Comparison of ENCODE assay signal across 26 cellular contexts in the genomic region with DNA sequence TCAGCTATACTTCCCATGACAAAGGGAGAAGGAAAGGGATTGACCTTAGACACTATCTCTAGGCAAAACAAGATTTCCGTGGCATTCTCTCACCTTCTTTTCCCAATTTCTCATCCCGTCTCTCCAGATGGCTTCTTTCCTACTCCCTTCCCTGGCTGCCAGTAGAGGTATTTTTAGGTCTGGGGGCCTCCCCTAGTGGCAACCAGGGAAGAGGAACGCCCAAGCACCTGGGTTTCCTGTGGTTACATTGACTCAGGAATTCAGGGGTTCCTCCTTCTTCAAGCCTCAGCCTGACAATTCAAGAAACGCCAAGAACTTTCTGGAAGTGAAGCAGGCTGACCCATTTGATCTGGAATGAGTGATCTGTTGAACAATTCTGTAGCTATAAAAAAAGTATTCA.
DNase-seq lines count a peak whose midpoint lies in the region; ATAC-seq, FAIRE-seq and TF ChIP-seq lines count a peak whose summit lies in the region.
"Had no signal": no experiment of that assay in that cellular context is flagged by ENCODE, and none has a peak within 500 bp of the region (broad histone marks: within the 10 kb centered on the region; RNA-seq: fewer than 3 reads in every experiment).

No MANE protein-coding gene starts in this region.

- H3K9me3 ChIP-seq in HepG2 (ENCODE audit: low read length) (no peaks in the 10 kb centered on the region), right lobe of liver (no peaks in the 10 kb centered on the region), Panc1 (ENCODE audit: control insufficient read depth, insufficient read depth, low read depth, low read length) (no peaks in the 10 kb centered on the region)
- H3K9me3 ChIP-seq: BLaER1 treated with 17β-estradiol and CSF1 and Interleukin-3, amounts not matched to agents 10 nM and 100 nM; upper lobe of left lung had no signal

- TF ChIP-seq RAD21 in HepG2 (CRISPR knock-in tag; IDR thresholded peaks at IDR 0.05), result no peak

- TF ChIP-seq CTCF in HepG2 (CRISPR knock-in tag; IDR thresholded peaks at IDR 0.05) (peak; percentile 28), right lobe of liver (IDR thresholded peaks at IDR 0.05) (no peak), Panc1 (IDR thresholded peaks at IDR 0.05) (0 out of 2 replicates have a peak, but pooled peaks have one; percentile 13)

- TF ChIP-seq EP300 in HepG2 (IDR thresholded peaks at IDR 0.05; ENCODE audit: low read depth in 2 of 2, low read length in 2 of 2) (no peak), HepG2 (CRISPR knock-in tag; IDR thresholded peaks at IDR 0.05; ENCODE audit: borderline replicate concordance) (no peak)

- H4K20me1 ChIP-seq in HepG2 (ENCODE audit: insufficient read depth, low read length), result no peaks in the 10 kb centered on the region
- H4K20me1 ChIP-seq: BLaER1 treated with 17β-estradiol and CSF1 and Interleukin-3, amounts not matched to agents 10 nM and 100 nM had no signal

- FAIRE-seq in HepG2 (lab: Jason Lieb, UNC), result no peak
- FAIRE-seq: GM18507 had no signal

- H3K27ac ChIP-seq in HepG2 (ENCODE audit: extremely low read length, insufficient read depth, low read length) (no peak overlapping the region), right lobe of liver (no peak overlapping the region), Panc1 (ENCODE audit: low read length) (peak overlapping the region; percentile 25; the same call in 1 of the 2 replicates)
- H3K27ac ChIP-seq: BLaER1 treated with 17β-estradiol and CSF1 and Interleukin-3, amounts not matched to agents 10 nM and 100 nM; upper lobe of left lung had no signal

- in situ Hi-C loops in HepG2 (cut with HindIII; ENCODE audit: extremely low pct_ligation_motif_present, low pct_unique_long_range_greater_than_20kb), result no loop called here
- in situ Hi-C loops in Panc1 (cut with HindIII; ENCODE audit: low pct_unique_long_range_greater_than_20kb, low sequenced_read_pairs), result no loop called here

- POLR2A ChIA-PET in HepG2 (lab: Yijun Ruan, JAX), result no interaction called here
- POLR2A ChIA-PET in Panc1 (lab: Charles Lee), result no interaction called here

- BruUV-seq in HepG2 (replicated peaks; lab: Mats Ljungman, UMichigan) (no TSS peak), Panc1 (replicated peaks; lab: Mats Ljungman, UMichigan) (no TSS peak)

- TF ChIP-seq POLR2A in HepG2 (IDR thresholded peaks at IDR 0.05; ENCODE audit: insufficient read depth in 1 of 2, low read depth in 2 of 2, low read length in 2 of 2) (no peak), right lobe of liver (IDR thresholded peaks at IDR 0.05) (no peak)

- intact Hi-C loops in HepG2 (cut with micrococcal nuclease; ENCODE audit: unreplicated experiment) (no loop called here), right lobe of liver (cut with DNase I) (no loop called here), Panc1 (cut with micrococcal nuclease; ENCODE audit: unreplicated experiment) (no loop called here), cardiac septum (cut with DNase I) (no loop called here)

- H3K4me1 ChIP-seq in HepG2 (ENCODE audit: insufficient read depth, low read length) (no peaks in the 10 kb centered on the region), right lobe of liver (no peaks in the 10 kb centered on the region), Panc1 (ENCODE audit: control insufficient read depth, insufficient read depth, low read length) (no peaks in the 10 kb centered on the region)
- H3K4me1 ChIP-seq: upper lobe of left lung had no signal

- CTCF ChIA-PET in HepG2 (lab: Yijun Ruan, JAX; ENCODE audit: low intra/inter-chr PET ratio, low total read pairs), result no interaction called here
- CTCF ChIA-PET in Panc1 (lab: Charles Lee), result no interaction called here

- no peak for DNase-seq in HepG2 (ENCODE audit: low spot score)
- DNase-seq in right lobe of liver, result no peak
- DNase-seq in Panc1 (ENCODE audit: low read depth, low spot score), result no peak
- DNase-seq in iPS DF 4.7 (ENCODE audit: extremely low read depth, low spot score), result peak; percentile 33
- DNase-seq in NCI-H345 (lab: John Stamatoyannopoulos, UW), result no peak
- DNase-seq in cardiac septum (ENCODE audit: low spot score), result no peak
- DNase-seq in cerebellar cortex (ENCODE audit: low spot score), result no peak
- DNase-seq: activated CD4-positive, alpha-beta T cell treated with anti-CD3 and anti-CD28 coated beads for 48 hours; activated effector memory CD4-positive, alpha-beta T cell treated with anti-CD3 and anti-CD28 coated beads, Interleukin-2, amount 50 U/mL, for 16 hours; activated naive CD8-positive, alpha-beta T cell treated with anti-CD3 and anti-CD28 coated beads, Interleukin-2, amount 50 U/mL, for 24 hours; activated T-cell treated with anti-CD3 and anti-CD28 coated beads, Interleukin-2, amount 50 U/mL, for 1 hour; central memory CD4-positive, alpha-beta T cell; COR-L47; kidney glomerular epithelial cell; NCI-H1436; NCI-H2081 treated with DMSO at 0.1 percent for 48 hours; NCI-H510A treated with DMSO at 0.1 percent for 48 hours; posterior cingulate gyrus; stimulated activated CD4-positive, alpha-beta T cell treated with anti-CD3 and anti-CD28 coated beads, Interleukin-12 subunit alpha, Interleukin-12 subunit beta, amount 100 ng/mL, for 4 hours; stimulated activated CD4-positive, alpha-beta T cell treated with anti-CD3 and anti-CD28 coated beads, Interleukin-4, amount 100 ng/mL, for 24 hours; upper lobe of left lung had no signal

- ATAC-seq in HepG2 (no peak), right lobe of liver (no peak), Panc1 (no peak)
- ATAC-seq: activated naive CD8-positive, alpha-beta T cell treated with anti-CD3 and anti-CD28 coated beads, Interleukin-2, amount 50 U/mL, for 24 hours; sciatic nerve; stimulated activated effector memory CD8-positive, alpha-beta T cell treated with anti-CD3 and anti-CD28 coated beads, Interleukin-12 subunit alpha, Interleukin-12 subunit beta, amount 100 ng/mL, for 72 hours had no signal

- H2AFZ ChIP-seq in HepG2 (ENCODE audit: low read length), result no peak overlapping the region

- H3K79me2 ChIP-seq in HepG2 (ENCODE audit: insufficient read depth, low read length), result no peaks in the 10 kb centered on the region

- H3K4me3 ChIP-seq in HepG2 (replicated peaks in 1 of 3; ENCODE audit: insufficient read depth in 1 of 3, low read depth in 2 of 3, low read length in 3 of 3) (no peak overlapping the region), right lobe of liver (no peak overlapping the region), Panc1 (ENCODE audit: low read depth in 2 of 2, low read length in 2 of 2) (no peak overlapping the region)
- H3K4me3 ChIP-seq: BLaER1 treated with 17β-estradiol and CSF1 and Interleukin-3, amounts not matched to agents 10 nM and 100 nM; lung; upper lobe of left lung had no signal

- 15% methylated on average over 4 of the region's 4 CpGs for WGBS in HepG2 (ENCODE audit: low lambda C conversion rate)
- 26% methylated on average over 4 of the region's 4 CpGs for WGBS in right lobe of liver (ENCODE audit: insufficient coverage, low coverage, low lambda C conversion rate, missing lambda C conversion rate)

- H3K27me3 ChIP-seq in HepG2 (ENCODE audit: control insufficient read depth in 1 of 2, insufficient read depth in 2 of 2, low read length in 2 of 2) (peaks cover 0 to 10% of the 10 kb centered on the region in 2 experiments; a peak in 2 of 5 replicates), right lobe of liver (no peaks in the 10 kb centered on the region), Panc1 (ENCODE audit: control insufficient read depth, insufficient read depth, low read length) (no peaks in the 10 kb centered on the region)
- H3K27me3 ChIP-seq: BLaER1 treated with 17β-estradiol and CSF1 and Interleukin-3, amounts not matched to agents 10 nM and 100 nM; upper lobe of left lung had no signal

- H3K9ac ChIP-seq in HepG2 (ENCODE audit: insufficient read depth, low read depth, low read length), result no peak overlapping the region
- H3K9ac ChIP-seq: BLaER1 treated with 17β-estradiol and CSF1 and Interleukin-3, amounts not matched to agents 10 nM and 100 nM had no signal

- no peak overlapping the region for H3K4me2 ChIP-seq in HepG2 (ENCODE audit: low read depth, low read length)
- H3K4me2 ChIP-seq: BLaER1 treated with 17β-estradiol and CSF1 and Interleukin-3, amounts not matched to agents 10 nM and 100 nM had no signal

- H3K36me3 ChIP-seq in HepG2 (replicated peaks in 1 of 2; ENCODE audit: control insufficient read depth in 1 of 2, insufficient read depth in 2 of 2, low read length in 2 of 2), result no peaks in the 10 kb centered on the region
- H3K36me3 ChIP-seq in right lobe of liver, result no peaks in the 10 kb centered on the region
- H3K36me3 ChIP-seq in Panc1 (ENCODE audit: control insufficient read depth, insufficient read depth, low read length), result no peaks in the 10 kb centered on the region
- H3K36me3 ChIP-seq: BLaER1 treated with 17β-estradiol and CSF1 and Interleukin-3, amounts not matched to agents 10 nM and 100 nM; upper lobe of left lung had no signal

TF ChIP-seq in HepG2, 621 proteins besides CTCF, POLR2A, EP300 and RAD21:
- TF ChIP-seq HNRNPL (IDR thresholded peaks at IDR 0.05; ENCODE audit: low read depth, low read length) (no peak), NAIF1 (CRISPR knock-in tag; IDR thresholded peaks at IDR 0.05; ENCODE audit: borderline replicate concordance) (no peak), STAG1 (CRISPR knock-in tag; IDR thresholded peaks at IDR 0.05) (0 out of 2 replicates have a peak, but pooled peaks have one; percentile 19)
TF ChIP-seq in HepG2: peak in this region for 1.

Comparison
In these comparisons a context has a peak if more than half of its experiments do, and no peak if none do; other contexts are left out.
1. CTCF ChIP-seq: peak in HepG2 (single experiment) and Panc1 (single experiment); none in right lobe of liver (0 of 4).